1 cellular context compared by ENCODE assay signal in the genomic region with DNA sequence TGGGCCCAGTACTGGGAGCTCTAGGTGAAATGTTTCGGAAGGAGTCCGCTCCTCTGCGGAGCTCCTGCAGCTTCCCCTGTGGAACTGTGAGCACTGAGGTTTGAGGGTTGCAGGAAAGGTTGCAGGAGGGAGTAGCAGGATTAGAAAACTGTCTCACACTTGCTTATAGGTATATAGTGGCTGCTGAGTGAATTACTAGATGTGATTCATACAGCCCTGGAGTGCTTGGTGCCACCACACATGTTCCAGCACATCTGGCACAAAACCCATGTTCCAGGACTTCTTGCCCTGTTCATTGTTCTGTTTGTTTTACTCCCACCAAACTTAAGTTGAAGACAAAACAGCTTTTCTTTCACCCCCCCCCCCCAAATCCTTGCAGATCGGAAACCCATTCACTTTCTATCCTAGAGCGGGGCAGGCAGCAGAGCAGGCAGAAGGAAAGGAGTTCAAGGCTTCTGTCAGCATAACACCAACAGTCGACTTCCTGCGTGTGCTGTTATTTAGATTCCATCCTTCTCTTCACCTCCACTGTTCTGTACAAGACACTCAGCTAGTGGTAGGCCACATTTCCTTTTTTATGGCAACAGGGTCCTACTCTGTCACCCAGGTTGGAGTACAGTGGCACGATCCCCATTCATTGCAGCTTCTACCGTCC.
TF ChIP-seq lines count a peak whose summit lies in the region.

No MANE protein-coding gene starts in this region.

TF ChIP-seq in HepG2, 621 proteins besides CTCF, POLR2A, EP300 and RAD21 (continued from another document and continues in another):
- TF ChIP-seq, protein P1, sequence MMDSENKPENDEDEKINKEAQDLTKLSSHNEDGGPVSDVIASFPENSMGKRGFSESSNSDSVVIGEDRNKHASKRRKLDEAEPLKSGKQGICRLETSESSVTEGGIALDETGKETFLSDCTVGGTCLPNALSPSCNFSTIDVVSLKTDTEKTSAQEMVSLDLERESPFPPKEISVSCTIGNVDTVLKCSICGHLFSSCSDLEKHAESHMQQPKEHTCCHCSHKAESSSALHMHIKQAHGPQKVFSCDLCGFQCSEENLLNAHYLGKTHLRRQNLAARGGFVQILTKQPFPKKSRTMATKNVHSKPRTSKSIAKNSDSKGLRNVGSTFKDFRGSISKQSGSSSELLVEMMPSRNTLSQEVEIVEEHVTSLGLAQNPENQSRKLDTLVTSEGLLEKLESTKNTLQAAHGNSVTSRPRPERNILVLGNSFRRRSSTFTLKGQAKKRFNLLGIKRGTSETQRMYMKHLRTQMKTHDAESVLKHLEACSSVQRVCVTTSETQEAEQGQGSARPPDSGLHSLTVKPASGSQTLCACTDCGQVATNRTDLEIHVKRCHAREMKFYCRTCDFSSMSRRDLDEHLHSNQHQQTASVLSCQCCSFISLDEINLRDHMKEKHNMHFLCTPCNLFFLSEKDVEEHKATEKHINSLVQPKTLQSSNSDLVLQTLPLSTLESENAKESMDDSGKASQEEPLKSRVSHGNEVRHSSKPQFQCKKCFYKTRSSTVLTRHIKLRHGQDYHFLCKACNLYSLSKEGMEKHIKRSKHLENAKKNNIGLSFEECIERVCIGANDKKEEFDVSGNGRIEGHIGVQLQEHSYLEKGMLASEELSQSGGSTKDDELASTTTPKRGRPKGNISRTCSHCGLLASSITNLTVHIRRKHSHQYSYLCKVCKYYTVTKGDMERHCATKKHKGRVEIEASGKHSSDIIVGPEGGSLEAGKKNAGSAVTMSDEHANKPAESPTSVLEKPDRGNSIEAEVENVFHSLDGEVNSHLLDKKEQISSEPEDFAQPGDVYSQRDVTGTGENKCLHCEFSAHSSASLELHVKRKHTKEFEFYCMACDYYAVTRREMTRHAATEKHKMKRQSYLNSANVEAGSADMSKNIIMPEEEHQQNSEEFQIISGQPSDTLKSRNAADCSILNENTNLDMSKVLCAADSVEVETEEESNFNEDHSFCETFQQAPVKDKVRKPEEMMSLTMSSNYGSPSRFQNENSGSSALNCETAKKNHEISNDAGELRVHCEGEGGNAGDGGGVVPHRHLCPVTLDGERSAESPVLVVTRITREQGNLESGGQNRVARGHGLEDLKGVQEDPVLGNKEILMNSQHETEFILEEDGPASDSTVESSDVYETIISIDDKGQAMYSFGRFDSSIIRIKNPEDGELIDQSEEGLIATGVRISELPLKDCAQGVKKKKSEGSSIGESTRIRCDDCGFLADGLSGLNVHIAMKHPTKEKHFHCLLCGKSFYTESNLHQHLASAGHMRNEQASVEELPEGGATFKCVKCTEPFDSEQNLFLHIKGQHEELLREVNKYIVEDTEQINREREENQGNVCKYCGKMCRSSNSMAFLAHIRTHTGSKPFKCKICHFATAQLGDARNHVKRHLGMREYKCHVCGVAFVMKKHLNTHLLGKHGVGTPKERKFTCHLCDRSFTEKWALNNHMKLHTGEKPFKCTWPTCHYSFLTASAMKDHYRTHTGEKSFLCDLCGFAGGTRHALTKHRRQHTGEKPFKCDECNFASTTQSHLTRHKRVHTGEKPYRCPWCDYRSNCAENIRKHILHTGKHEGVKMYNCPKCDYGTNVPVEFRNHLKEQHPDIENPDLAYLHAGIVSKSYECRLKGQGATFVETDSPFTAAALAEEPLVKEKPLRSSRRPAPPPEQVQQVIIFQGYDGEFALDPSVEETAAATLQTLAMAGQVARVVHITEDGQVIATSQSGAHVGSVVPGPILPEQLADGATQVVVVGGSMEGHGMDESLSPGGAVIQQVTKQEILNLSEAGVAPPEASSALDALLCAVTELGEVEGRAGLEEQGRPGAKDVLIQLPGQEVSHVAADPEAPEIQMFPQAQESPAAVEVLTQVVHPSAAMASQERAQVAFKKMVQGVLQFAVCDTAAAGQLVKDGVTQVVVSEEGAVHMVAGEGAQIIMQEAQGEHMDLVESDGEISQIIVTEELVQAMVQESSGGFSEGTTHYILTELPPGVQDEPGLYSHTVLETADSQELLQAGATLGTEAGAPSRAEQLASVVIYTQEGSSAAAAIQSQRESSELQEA (CRISPR knock-in tag; IDR thresholded peaks at IDR 0.05; ENCODE audit: not compliant biosample characterization) = peak; percentile 11
- TF ChIP-seq POLR2AphosphoS2 (IDR thresholded peaks at IDR 0.05; ENCODE audit: low read depth, low read length) (no peak), ZMYM4 (CRISPR knock-in tag; IDR thresholded peaks at IDR 0.05) (no peak; the same call in 1 of the 2 replicates), ETV5 (CRISPR knock-in tag; IDR thresholded peaks at IDR 0.05; ENCODE audit: borderline replicate concordance) (no peak), RBFOX2 (IDR thresholded peaks at IDR 0.05; ENCODE audit: low read depth, low read length) (no peak), ZNF530 (CRISPR knock-in tag; IDR thresholded peaks at IDR 0.05; ENCODE audit: low read depth) (no peak), PAX8 (CRISPR knock-in tag; IDR thresholded peaks at IDR 0.05; ENCODE audit: borderline replicate concordance) (no peak), MEIS1 (CRISPR knock-in tag; IDR thresholded peaks at IDR 0.05; ENCODE audit: borderline replicate concordance) (peak; percentile 18; the same call in 1 of the 2 replicates), DMAP1 (CRISPR knock-in tag; IDR thresholded peaks at IDR 0.05) (peak; percentile 36), NFYC (CRISPR knock-in tag; IDR thresholded peaks at IDR 0.05) (no peak), ZNF350 (CRISPR knock-in tag; IDR thresholded peaks at IDR 0.05; ENCODE audit: borderline replicate concordance, low read depth) (peak; percentile 61; the same call in 1 of the 2 replicates), ZBTB7A (CRISPR knock-in tag; IDR thresholded peaks at IDR 0.05) (no peak), NR2F1 (CRISPR knock-in tag; IDR thresholded peaks at IDR 0.05) (0 out of 4 replicates have a peak, but pooled peaks of 1 of the 2 experiments have one; percentile 1), ZNF296 (CRISPR knock-in tag; conservative IDR thresholded peaks at IDR 0.05) (no peak), KLF15 (CRISPR knock-in tag; IDR thresholded peaks at IDR 0.05; ENCODE audit: borderline replicate concordance) (no peak), FOXC1 (CRISPR knock-in tag; IDR thresholded peaks at IDR 0.05; ENCODE audit: borderline replicate concordance) (no peak; the same call in 1 of the 2 replicates), KLF6 (CRISPR knock-in tag; IDR thresholded peaks at IDR 0.05) (no peak), ZNF672 (CRISPR knock-in tag; IDR thresholded peaks at IDR 0.05) (no peak), ZNF567 (CRISPR knock-in tag; IDR thresholded peaks at IDR 0.05; ENCODE audit: borderline replicate concordance) (no peak; the same call in none of the 2 replicates), ZSCAN31 (CRISPR knock-in tag; IDR thresholded peaks at IDR 0.05; ENCODE audit: low read depth) (no peak), ZNF776 (CRISPR knock-in tag; IDR thresholded peaks at IDR 0.05) (no peak), FOXK1 (CRISPR knock-in tag; IDR thresholded peaks at IDR 0.05; ENCODE audit: borderline replicate concordance, low read depth) (no peak), ZNF614 (CRISPR knock-in tag; IDR thresholded peaks at IDR 0.05; ENCODE audit: borderline replicate concordance) (0 out of 2 replicates have a peak, but pooled peaks have one; percentile 3), NONO (IDR thresholded peaks at IDR 0.05) (no peak), NONO (CRISPR knock-in tag; conservative IDR thresholded peaks at IDR 0.05) (no peak)
- TF ChIP-seq, protein P2, sequence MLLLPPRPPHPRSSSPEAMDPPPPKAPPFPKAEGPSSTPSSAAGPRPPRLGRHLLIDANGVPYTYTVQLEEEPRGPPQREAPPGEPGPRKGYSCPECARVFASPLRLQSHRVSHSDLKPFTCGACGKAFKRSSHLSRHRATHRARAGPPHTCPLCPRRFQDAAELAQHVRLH (CRISPR knock-in tag; IDR thresholded peaks at IDR 0.05; ENCODE audit: borderline replicate concordance, low read depth) = no peak
- TF ChIP-seq, protein P3, sequence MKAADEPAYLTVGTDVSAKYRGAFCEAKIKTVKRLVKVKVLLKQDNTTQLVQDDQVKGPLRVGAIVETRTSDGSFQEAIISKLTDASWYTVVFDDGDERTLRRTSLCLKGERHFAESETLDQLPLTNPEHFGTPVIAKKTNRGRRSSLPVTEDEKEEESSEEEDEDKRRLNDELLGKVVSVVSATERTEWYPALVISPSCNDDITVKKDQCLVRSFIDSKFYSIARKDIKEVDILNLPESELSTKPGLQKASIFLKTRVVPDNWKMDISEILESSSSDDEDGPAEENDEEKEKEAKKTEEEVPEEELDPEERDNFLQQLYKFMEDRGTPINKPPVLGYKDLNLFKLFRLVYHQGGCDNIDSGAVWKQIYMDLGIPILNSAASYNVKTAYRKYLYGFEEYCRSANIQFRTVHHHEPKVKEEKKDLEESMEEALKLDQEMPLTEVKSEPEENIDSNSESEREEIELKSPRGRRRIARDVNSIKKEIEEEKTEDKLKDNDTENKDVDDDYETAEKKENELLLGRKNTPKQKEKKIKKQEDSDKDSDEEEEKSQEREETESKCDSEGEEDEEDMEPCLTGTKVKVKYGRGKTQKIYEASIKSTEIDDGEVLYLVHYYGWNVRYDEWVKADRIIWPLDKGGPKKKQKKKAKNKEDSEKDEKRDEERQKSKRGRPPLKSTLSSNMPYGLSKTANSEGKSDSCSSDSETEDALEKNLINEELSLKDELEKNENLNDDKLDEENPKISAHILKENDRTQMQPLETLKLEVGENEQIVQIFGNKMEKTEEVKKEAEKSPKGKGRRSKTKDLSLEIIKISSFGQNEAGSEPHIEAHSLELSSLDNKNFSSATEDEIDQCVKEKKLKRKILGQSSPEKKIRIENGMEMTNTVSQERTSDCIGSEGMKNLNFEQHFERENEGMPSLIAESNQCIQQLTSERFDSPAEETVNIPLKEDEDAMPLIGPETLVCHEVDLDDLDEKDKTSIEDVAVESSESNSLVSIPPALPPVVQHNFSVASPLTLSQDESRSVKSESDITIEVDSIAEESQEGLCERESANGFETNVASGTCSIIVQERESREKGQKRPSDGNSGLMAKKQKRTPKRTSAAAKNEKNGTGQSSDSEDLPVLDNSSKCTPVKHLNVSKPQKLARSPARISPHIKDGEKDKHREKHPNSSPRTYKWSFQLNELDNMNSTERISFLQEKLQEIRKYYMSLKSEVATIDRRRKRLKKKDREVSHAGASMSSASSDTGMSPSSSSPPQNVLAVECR (CRISPR knock-in tag; IDR thresholded peaks at IDR 0.05; ENCODE audit: borderline replicate concordance) = no peak
- TF ChIP-seq, protein P4, sequence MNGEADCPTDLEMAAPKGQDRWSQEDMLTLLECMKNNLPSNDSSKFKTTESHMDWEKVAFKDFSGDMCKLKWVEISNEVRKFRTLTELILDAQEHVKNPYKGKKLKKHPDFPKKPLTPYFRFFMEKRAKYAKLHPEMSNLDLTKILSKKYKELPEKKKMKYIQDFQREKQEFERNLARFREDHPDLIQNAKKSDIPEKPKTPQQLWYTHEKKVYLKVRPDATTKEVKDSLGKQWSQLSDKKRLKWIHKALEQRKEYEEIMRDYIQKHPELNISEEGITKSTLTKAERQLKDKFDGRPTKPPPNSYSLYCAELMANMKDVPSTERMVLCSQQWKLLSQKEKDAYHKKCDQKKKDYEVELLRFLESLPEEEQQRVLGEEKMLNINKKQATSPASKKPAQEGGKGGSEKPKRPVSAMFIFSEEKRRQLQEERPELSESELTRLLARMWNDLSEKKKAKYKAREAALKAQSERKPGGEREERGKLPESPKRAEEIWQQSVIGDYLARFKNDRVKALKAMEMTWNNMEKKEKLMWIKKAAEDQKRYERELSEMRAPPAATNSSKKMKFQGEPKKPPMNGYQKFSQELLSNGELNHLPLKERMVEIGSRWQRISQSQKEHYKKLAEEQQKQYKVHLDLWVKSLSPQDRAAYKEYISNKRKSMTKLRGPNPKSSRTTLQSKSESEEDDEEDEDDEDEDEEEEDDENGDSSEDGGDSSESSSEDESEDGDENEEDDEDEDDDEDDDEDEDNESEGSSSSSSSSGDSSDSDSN (CRISPR knock-in tag; IDR thresholded peaks at IDR 0.05) = no peak
- TF ChIP-seq, protein P5, sequence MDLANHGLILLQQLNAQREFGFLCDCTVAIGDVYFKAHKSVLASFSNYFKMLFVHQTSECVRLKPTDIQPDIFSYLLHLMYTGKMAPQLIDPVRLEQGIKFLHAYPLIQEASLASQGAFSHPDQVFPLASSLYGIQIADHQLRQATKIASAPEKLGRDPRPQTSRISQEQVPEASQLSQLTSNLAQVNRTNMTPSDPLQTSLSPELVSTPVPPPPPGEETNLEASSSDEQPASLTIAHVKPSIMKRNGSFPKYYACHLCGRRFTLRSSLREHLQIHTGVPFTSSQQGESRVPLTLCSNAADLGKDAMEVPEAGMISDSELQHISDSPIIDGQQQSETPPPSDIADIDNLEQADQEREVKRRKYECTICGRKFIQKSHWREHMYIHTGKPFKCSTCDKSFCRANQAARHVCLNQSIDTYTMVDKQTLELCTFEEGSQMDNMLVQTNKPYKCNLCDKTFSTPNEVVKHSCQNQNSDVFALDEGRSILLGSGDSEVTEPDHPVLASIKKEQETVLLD (CRISPR knock-in tag; IDR thresholded peaks at IDR 0.05; ENCODE audit: low read depth) = no peak
- TF ChIP-seq, protein P6, sequence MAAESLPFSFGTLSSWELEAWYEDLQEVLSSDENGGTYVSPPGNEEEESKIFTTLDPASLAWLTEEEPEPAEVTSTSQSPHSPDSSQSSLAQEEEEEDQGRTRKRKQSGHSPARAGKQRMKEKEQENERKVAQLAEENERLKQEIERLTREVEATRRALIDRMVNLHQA (CRISPR knock-in tag; IDR thresholded peaks at IDR 0.05) = no peak
- TF ChIP-seq, protein P7, sequence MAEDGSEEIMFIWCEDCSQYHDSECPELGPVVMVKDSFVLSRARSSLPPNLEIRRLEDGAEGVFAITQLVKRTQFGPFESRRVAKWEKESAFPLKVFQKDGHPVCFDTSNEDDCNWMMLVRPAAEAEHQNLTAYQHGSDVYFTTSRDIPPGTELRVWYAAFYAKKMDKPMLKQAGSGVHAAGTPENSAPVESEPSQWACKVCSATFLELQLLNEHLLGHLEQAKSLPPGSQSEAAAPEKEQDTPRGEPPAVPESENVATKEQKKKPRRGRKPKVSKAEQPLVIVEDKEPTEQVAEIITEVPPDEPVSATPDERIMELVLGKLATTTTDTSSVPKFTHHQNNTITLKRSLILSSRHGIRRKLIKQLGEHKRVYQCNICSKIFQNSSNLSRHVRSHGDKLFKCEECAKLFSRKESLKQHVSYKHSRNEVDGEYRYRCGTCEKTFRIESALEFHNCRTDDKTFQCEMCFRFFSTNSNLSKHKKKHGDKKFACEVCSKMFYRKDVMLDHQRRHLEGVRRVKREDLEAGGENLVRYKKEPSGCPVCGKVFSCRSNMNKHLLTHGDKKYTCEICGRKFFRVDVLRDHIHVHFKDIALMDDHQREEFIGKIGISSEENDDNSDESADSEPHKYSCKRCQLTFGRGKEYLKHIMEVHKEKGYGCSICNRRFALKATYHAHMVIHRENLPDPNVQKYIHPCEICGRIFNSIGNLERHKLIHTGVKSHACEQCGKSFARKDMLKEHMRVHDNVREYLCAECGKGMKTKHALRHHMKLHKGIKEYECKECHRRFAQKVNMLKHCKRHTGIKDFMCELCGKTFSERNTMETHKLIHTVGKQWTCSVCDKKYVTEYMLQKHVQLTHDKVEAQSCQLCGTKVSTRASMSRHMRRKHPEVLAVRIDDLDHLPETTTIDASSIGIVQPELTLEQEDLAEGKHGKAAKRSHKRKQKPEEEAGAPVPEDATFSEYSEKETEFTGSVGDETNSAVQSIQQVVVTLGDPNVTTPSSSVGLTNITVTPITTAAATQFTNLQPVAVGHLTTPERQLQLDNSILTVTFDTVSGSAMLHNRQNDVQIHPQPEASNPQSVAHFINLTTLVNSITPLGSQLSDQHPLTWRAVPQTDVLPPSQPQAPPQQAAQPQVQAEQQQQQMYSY (CRISPR knock-in tag; IDR thresholded peaks at IDR 0.05) = no peak
- TF ChIP-seq, protein P8, sequence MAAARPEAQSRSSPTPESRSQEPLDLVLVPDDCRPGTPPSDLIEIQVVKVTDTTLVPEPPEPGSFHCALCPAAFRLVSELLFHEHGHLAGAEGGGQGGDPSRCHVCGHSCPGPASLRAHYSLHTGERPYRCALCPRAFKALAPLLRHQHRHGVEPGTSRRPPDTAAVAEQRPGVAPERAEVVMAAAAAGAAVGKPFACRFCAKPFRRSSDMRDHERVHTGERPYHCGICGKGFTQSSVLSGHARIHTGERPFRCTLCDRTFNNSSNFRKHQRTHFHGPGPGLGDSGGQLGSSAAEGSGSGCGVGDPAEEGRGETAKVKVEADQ (CRISPR knock-in tag; IDR thresholded peaks at IDR 0.05; ENCODE audit: borderline replicate concordance) = no peak
